Comparison of ENCODE assay signal across 8 cellular contexts in the genomic region with DNA sequence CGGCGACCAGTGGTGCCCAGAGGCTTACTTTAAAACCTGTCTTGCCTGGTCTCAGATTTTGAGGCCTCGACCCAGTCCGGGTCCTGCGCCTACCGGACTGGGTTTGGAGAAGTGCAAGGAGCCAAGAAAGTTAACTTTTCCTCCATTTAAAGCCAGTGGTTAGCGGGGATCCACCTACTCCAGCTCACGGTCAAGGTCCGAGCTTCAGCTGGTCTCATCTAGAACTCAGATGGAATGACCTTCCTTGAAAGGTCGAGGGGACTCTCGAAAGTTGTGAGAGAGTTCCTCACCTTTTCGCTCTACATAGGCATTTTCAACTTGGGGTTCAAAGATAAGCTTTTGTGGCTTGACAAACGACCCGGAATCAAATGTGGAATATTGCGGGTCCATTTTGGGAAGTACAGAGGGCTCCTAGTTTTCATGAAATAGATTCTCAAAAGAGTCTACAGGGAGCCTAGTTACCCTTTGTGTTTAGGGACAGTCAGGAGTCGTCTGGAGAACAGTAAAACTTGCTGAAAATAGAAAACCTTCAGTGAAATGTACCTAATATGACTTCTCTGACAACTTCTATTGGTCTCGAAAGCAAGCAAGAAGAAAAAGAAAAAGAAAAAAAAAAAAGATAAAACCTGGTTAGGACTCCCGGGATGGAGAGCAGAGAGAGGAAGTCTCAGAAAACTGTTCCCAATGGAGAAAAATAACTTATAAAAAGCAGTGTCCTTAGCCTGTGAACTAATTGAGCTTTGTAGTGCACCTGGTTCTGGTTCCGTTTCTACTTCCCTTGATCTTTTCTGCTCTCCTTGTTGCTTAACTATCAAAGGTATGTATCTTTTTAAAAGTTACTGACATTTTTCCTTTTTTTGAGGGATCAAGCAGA. TPM values are rescaled to one million over a fixed set of nuclear protein-coding genes. Genes with fewer than 3 reads are reported as not detected.
DNase-seq lines count a peak whose midpoint lies in the region.

No MANE protein-coding gene starts in this region.

- H3K4ac ChIP-seq in mesenchymal stem cell (ENCODE audit: low read depth in 1 of 2, low read length in 2 of 2): no peak overlapping the region

- intact Hi-C loops in posterior cingulate gyrus (cut with DNase I): loop anchor here (2.0 to 5.0 kb wide), 3 partner anchors 125 to 209 kb away; partner anchors contain the start of gene CNOT2

- H2BK120ac ChIP-seq in mesenchymal stem cell (ENCODE audit: low read depth, low read length): no peak overlapping the region

- H2BK12ac ChIP-seq in mesenchymal stem cell (ENCODE audit: low read length in 2 of 2): no peak overlapping the region

- 3% methylated on average over 18 of the region's 19 CpGs for WGBS in mesenchymal stem cell
- WGBS in urinary bladder: 12% methylated on average over 19 of the region's 19 CpGs

- H4K91ac ChIP-seq in mesenchymal stem cell (ENCODE audit: low read length): no peak overlapping the region

- H3K23ac ChIP-seq in mesenchymal stem cell (ENCODE audit: low read length in 2 of 2): no peak overlapping the region

- H3K36me3 ChIP-seq in BLaER1 (no peaks in the 10 kb centered on the region), mesenchymal stem cell (ENCODE audit: control insufficient read depth in 1 of 2, insufficient read depth in 2 of 2, low read depth in 1 of 2, low read length in 2 of 2) (no peaks in the 10 kb centered on the region), urinary bladder (ENCODE audit: insufficient read depth) (no peaks in the 10 kb centered on the region)

- peaks cover 9% of the 10 kb centered on the region for H3K79me1 ChIP-seq in mesenchymal stem cell (replicated peaks; ENCODE audit: low read length, poor library complexity, severe bottlenecking)

- H3K27ac ChIP-seq in BLaER1: no peak overlapping the region
- H3K27ac ChIP-seq in mesenchymal stem cell (ENCODE audit: low read length, poor library complexity, severe bottlenecking): no peak overlapping the region
- no peak overlapping the region for H3K27ac ChIP-seq in urinary bladder (ENCODE audit: low read depth)

- DNase-seq in HuH-7.5 (ENCODE audit: low spot score): peak; percentile 26
- peak; percentile 52 for DNase-seq in cerebellar cortex (ENCODE audit: low spot score)
- peak; percentile 18 for DNase-seq in mesenchymal stem cell
- no peak for DNase-seq in NCI-H2196 (lab: John Stamatoyannopoulos, UW; ENCODE audit: unreplicated experiment)
- no peak for DNase-seq in posterior cingulate gyrus
- DNase-seq in NCI-H187 treated with DMSO at 0.1 percent for 48 hours (lab: John Stamatoyannopoulos, UW): no peak

- H3K4me3 ChIP-seq in BLaER1 (peak overlapping the region; percentile 78), mesenchymal stem cell (ENCODE audit: insufficient read depth in 1 of 2, low read depth in 1 of 2, low read length in 2 of 2) (peak overlapping the region; percentile 87 to 88), urinary bladder (ENCODE audit: low read depth, low read length) (peak overlapping the region; percentile 97)

- H3K4me1 ChIP-seq in BLaER1: peaks cover 19% of the 10 kb centered on the region
- peaks cover 11% of the 10 kb centered on the region for H3K4me1 ChIP-seq in mesenchymal stem cell (ENCODE audit: control insufficient read depth, insufficient read depth, low read depth, low read length)
- no peaks in the 10 kb centered on the region for H3K4me1 ChIP-seq in urinary bladder (ENCODE audit: insufficient read depth)

- H3K14ac ChIP-seq in mesenchymal stem cell (ENCODE audit: low read length in 2 of 2): no peak overlapping the region

- no peak overlapping the region for H2BK15ac ChIP-seq in mesenchymal stem cell (ENCODE audit: low read depth, poor library complexity, severe bottlenecking)

- H2AK5ac ChIP-seq in mesenchymal stem cell (ENCODE audit: low read length, severe bottlenecking): no peak overlapping the region

- H3K27me3 ChIP-seq in BLaER1 (peaks cover 48% of the 10 kb centered on the region), mesenchymal stem cell (ENCODE audit: control insufficient read depth in 1 of 2, insufficient read depth in 1 of 2, low read length in 2 of 2) (peaks cover 0 to 17% of the 10 kb centered on the region in 2 experiments)

- peak overlapping the region; percentile 88 for H3K4me2 ChIP-seq in BLaER1
- peak overlapping the region; percentile 77 for H3K4me2 ChIP-seq in mesenchymal stem cell (ENCODE audit: low read length, poor library complexity, severe bottlenecking)

- no peaks in the 10 kb centered on the region for H3K9me3 ChIP-seq in BLaER1
- no peaks in the 10 kb centered on the region for H3K9me3 ChIP-seq in mesenchymal stem cell (ENCODE audit: control insufficient read depth, low read length)

- H2AFZ ChIP-seq in mesenchymal stem cell (ENCODE audit: low read depth, low read length): peak overlapping the region; percentile 79

- peaks cover 31% of the 10 kb centered on the region for H4K20me1 ChIP-seq in BLaER1

- H3K18ac ChIP-seq in mesenchymal stem cell (ENCODE audit: low read depth in 1 of 2, low read length in 2 of 2): no peak overlapping the region

- H2BK5ac ChIP-seq in mesenchymal stem cell (ENCODE audit: low read depth, low read length, poor library complexity, severe bottlenecking): no peak overlapping the region

- H3K9ac ChIP-seq in BLaER1 (peak overlapping the region; percentile 57; the same call in 1 of the 2 replicates), mesenchymal stem cell (ENCODE audit: low read length) (peak overlapping the region; percentile 64)

- H4K8ac ChIP-seq in mesenchymal stem cell (ENCODE audit: low read length): no peak overlapping the region

RNA-seq across cellular contexts. Expression of gene KCNMB4, which starts 1.4 kb away (rescaled TPM):
- 1.7 TPM for polyA plus RNA-seq in mesenchymal stem cell (2013, experiment 1 of 2)
- polyA plus RNA-seq in mesenchymal stem cell (2013, experiment 2 of 2): 2.0 TPM
- total RNA-seq in urinary bladder: 9.7 TPM
- polyA plus RNA-seq in urinary bladder: 5.1 TPM

Comparison
In these comparisons a context has a peak if more than half of its experiments do, and no peak if none do; other contexts are left out.
1. DNase-seq: peak in HuH-7.5 (single experiment), cerebellar cortex (single experiment) and mesenchymal stem cell (single experiment); none in NCI-H2196 (single experiment), posterior cingulate gyrus (0 of 10) and NCI-H187 treated with DMSO at 0.1 percent for 48 hours (single experiment).
2. Peak in every context shown above with its lines, with median percentiles within 50 percentile points of each other: H3K4me3 ChIP-seq.